ENCODE assay signal across 2 cellular contexts in the genomic region with DNA sequence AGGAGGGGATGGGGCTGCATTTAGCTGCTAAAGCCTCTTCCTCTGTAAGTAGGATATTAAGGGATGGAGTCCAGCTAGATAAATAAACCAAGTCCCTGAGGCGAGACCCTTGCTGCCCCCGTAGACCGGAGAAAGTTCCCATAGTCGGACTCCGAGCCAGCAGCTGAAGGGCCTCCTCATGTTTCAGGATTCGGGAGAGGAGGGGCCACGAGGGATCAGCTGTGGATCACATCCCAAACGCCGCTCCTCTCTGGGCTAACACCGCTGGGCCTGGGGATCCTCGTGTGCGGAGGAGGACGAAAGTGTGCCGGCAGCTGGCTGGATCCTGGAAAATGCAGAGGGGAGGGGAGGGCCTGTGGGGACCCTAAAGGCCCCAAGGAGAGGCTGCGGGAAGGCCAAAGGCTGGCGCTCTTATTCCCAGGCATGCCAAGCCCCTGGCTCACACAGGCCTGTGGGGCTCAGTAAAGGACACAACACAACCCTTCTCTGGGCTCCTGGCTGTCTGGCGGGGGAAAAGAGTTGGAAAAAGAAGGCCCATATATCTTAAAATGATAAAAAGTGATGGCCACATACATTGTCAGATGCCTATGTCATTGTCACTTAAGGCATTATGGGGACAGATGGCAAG.
TF ChIP-seq lines count a peak whose summit lies in the region.

No MANE protein-coding gene starts in this region.

TF ChIP-seq in IMR-90, 13 proteins besides CTCF, POLR2A, EP300 and RAD21:
- TF ChIP-seq SMC3 (IDR thresholded peaks at IDR 0.05; ENCODE audit: low read depth, low read length) (no peak), MAFK (IDR thresholded peaks at IDR 0.05; ENCODE audit: low read depth, low read length) (no peak), CEBPB (IDR thresholded peaks at IDR 0.05; ENCODE audit: low read depth, low read length) (no peak), RCOR1 (IDR thresholded peaks at IDR 0.05; ENCODE audit: insufficient replicate concordance, low read length) (no peak), RFX5 (IDR thresholded peaks at IDR 0.05; ENCODE audit: low read depth, low read length) (no peak), USF2 (IDR thresholded peaks at IDR 0.05; ENCODE audit: low read depth, low read length) (no peak), BHLHE40 (IDR thresholded peaks at IDR 0.05; ENCODE audit: low read depth, low read length) (no peak), NFE2L2 (IDR thresholded peaks at IDR 0.05; ENCODE audit: low read depth, low read length) (no peak), FOS (IDR thresholded peaks at IDR 0.05; ENCODE audit: low read depth, low read length) (no peak), MXI1 (IDR thresholded peaks at IDR 0.05; ENCODE audit: borderline replicate concordance, low read depth, low read length) (no peak), MAZ (IDR thresholded peaks at IDR 0.05; ENCODE audit: borderline replicate concordance, low read depth, low read length) (no peak), CHD1 (IDR thresholded peaks at IDR 0.05; ENCODE audit: low read depth, low read length) (no peak)
- TF ChIP-seq, protein P1, sequence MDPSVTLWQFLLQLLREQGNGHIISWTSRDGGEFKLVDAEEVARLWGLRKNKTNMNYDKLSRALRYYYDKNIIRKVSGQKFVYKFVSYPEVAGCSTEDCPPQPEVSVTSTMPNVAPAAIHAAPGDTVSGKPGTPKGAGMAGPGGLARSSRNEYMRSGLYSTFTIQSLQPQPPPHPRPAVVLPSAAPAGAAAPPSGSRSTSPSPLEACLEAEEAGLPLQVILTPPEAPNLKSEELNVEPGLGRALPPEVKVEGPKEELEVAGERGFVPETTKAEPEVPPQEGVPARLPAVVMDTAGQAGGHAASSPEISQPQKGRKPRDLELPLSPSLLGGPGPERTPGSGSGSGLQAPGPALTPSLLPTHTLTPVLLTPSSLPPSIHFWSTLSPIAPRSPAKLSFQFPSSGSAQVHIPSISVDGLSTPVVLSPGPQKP (IDR thresholded peaks at IDR 0.05; ENCODE audit: borderline replicate concordance, low read depth, low read length): no peak
TF ChIP-seq in IMR-90: peak in this region for 0.

TF ChIP-seq in H1, 55 proteins besides CTCF, POLR2A, EP300 and RAD21:
- TF ChIP-seq ASH2L (IDR thresholded peaks at IDR 0.05; ENCODE audit: low read length) (no peak), TAF1 (IDR thresholded peaks at IDR 0.05; ENCODE audit: low read depth, low read length) (no peak), GABPA (IDR thresholded peaks at IDR 0.05; ENCODE audit: borderline replicate concordance, insufficient read depth, low read length) (no peak), MAFK (IDR thresholded peaks at IDR 0.05; ENCODE audit: low read depth, low read length) (no peak), SRF (IDR thresholded peaks at IDR 0.05; ENCODE audit: low read depth, low read length) (no peak), RBBP5 (IDR thresholded peaks at IDR 0.05; ENCODE audit: borderline replicate concordance, low read depth, low read length) (no peak), SUZ12 (IDR thresholded peaks at IDR 0.05; ENCODE audit: low read length) (no peak), POU5F1 (IDR thresholded peaks at IDR 0.05; ENCODE audit: low read depth, low read length) (no peak), GTF2F1 (IDR thresholded peaks at IDR 0.05; ENCODE audit: borderline replicate concordance, low read depth, low read length) (no peak), TEAD4 (IDR thresholded peaks at IDR 0.05; ENCODE audit: low read depth, low read length) (no peak), JUN (IDR thresholded peaks at IDR 0.05; ENCODE audit: low read depth, low read length) (no peak), SP1 (IDR thresholded peaks at IDR 0.05; ENCODE audit: low read depth, low read length) (no peak), TAF7 (optimal IDR thresholded peaks at IDR 0.05; ENCODE audit: borderline replicate concordance, low read depth, low read length) (no peak), ZNF274 (IDR thresholded peaks at IDR 0.05; ENCODE audit: borderline replicate concordance, extremely low read depth, low read length) (no peak), SP2 (IDR thresholded peaks at IDR 0.05; ENCODE audit: low read length) (no peak), RNF2 (IDR thresholded peaks at IDR 0.05; ENCODE audit: borderline replicate concordance, low read depth, low read length, missing control alignments, poor library complexity, severe bottlenecking) (no peak), TCF12 (IDR thresholded peaks at IDR 0.05; ENCODE audit: low read depth, low read length) (no peak)
- TF ChIP-seq, protein P2, sequence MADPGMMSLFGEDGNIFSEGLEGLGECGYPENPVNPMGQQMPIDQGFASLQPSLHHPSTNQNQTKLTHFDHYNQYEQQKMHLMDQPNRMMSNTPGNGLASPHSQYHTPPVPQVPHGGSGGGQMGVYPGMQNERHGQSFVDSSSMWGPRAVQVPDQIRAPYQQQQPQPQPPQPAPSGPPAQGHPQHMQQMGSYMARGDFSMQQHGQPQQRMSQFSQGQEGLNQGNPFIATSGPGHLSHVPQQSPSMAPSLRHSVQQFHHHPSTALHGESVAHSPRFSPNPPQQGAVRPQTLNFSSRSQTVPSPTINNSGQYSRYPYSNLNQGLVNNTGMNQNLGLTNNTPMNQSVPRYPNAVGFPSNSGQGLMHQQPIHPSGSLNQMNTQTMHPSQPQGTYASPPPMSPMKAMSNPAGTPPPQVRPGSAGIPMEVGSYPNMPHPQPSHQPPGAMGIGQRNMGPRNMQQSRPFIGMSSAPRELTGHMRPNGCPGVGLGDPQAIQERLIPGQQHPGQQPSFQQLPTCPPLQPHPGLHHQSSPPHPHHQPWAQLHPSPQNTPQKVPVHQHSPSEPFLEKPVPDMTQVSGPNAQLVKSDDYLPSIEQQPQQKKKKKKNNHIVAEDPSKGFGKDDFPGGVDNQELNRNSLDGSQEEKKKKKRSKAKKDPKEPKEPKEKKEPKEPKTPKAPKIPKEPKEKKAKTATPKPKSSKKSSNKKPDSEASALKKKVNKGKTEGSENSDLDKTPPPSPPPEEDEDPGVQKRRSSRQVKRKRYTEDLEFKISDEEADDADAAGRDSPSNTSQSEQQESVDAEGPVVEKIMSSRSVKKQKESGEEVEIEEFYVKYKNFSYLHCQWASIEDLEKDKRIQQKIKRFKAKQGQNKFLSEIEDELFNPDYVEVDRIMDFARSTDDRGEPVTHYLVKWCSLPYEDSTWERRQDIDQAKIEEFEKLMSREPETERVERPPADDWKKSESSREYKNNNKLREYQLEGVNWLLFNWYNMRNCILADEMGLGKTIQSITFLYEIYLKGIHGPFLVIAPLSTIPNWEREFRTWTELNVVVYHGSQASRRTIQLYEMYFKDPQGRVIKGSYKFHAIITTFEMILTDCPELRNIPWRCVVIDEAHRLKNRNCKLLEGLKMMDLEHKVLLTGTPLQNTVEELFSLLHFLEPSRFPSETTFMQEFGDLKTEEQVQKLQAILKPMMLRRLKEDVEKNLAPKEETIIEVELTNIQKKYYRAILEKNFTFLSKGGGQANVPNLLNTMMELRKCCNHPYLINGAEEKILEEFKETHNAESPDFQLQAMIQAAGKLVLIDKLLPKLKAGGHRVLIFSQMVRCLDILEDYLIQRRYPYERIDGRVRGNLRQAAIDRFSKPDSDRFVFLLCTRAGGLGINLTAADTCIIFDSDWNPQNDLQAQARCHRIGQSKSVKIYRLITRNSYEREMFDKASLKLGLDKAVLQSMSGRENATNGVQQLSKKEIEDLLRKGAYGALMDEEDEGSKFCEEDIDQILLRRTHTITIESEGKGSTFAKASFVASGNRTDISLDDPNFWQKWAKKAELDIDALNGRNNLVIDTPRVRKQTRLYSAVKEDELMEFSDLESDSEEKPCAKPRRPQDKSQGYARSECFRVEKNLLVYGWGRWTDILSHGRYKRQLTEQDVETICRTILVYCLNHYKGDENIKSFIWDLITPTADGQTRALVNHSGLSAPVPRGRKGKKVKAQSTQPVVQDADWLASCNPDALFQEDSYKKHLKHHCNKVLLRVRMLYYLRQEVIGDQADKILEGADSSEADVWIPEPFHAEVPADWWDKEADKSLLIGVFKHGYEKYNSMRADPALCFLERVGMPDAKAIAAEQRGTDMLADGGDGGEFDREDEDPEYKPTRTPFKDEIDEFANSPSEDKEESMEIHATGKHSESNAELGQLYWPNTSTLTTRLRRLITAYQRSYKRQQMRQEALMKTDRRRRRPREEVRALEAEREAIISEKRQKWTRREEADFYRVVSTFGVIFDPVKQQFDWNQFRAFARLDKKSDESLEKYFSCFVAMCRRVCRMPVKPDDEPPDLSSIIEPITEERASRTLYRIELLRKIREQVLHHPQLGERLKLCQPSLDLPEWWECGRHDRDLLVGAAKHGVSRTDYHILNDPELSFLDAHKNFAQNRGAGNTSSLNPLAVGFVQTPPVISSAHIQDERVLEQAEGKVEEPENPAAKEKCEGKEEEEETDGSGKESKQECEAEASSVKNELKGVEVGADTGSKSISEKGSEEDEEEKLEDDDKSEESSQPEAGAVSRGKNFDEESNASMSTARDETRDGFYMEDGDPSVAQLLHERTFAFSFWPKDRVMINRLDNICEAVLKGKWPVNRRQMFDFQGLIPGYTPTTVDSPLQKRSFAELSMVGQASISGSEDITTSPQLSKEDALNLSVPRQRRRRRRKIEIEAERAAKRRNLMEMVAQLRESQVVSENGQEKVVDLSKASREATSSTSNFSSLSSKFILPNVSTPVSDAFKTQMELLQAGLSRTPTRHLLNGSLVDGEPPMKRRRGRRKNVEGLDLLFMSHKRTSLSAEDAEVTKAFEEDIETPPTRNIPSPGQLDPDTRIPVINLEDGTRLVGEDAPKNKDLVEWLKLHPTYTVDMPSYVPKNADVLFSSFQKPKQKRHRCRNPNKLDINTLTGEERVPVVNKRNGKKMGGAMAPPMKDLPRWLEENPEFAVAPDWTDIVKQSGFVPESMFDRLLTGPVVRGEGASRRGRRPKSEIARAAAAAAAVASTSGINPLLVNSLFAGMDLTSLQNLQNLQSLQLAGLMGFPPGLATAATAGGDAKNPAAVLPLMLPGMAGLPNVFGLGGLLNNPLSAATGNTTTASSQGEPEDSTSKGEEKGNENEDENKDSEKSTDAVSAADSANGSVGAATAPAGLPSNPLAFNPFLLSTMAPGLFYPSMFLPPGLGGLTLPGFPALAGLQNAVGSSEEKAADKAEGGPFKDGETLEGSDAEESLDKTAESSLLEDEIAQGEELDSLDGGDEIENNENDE (IDR thresholded peaks at IDR 0.05; ENCODE audit: insufficient replicate concordance, low read length): no peak
- TF ChIP-seq, protein P3, sequence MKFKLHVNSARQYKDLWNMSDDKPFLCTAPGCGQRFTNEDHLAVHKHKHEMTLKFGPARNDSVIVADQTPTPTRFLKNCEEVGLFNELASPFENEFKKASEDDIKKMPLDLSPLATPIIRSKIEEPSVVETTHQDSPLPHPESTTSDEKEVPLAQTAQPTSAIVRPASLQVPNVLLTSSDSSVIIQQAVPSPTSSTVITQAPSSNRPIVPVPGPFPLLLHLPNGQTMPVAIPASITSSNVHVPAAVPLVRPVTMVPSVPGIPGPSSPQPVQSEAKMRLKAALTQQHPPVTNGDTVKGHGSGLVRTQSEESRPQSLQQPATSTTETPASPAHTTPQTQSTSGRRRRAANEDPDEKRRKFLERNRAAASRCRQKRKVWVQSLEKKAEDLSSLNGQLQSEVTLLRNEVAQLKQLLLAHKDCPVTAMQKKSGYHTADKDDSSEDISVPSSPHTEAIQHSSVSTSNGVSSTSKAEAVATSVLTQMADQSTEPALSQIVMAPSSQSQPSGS (IDR thresholded peaks at IDR 0.05; ENCODE audit: low read length): no peak
